ENCODE assay signal across 8 cellular contexts in genomic region chr11:841981-842369, GRCh38. TPM values are rescaled to one million over a fixed set of nuclear protein-coding genes. Genes with fewer than 3 reads are reported as not detected.
DNase-seq lines count a peak whose midpoint lies in the region; ATAC-seq lines count a peak whose summit lies in the region.

No MANE protein-coding gene starts in this region.

- DNase-seq in activated naive CD8-positive, alpha-beta T cell treated with anti-CD3 and anti-CD28 coated beads for 36 hours: no peak
- no peak for DNase-seq in immature natural killer cell
- no peak for DNase-seq in substantia nigra (lab: John Stamatoyannopoulos, UW)
- DNase-seq in D341Med (ENCODE audit: low spot score): no peak

- H3K4me1 Mint-ChIP-seq in activated naive CD8-positive, alpha-beta T cell treated with anti-CD3 and anti-CD28 coated beads for 36 hours: peaks cover 21% of the 10 kb centered on the region
- peaks cover 30 to 40% of the 10 kb centered on the region in 2 donors for H3K4me1 Mint-ChIP-seq in immature natural killer cell

- no peaks in the 10 kb centered on the region for H3K9me3 Mint-ChIP-seq in activated naive CD8-positive, alpha-beta T cell treated with anti-CD3 and anti-CD28 coated beads for 36 hours
- no peaks in the 10 kb centered on the region for H3K9me3 Mint-ChIP-seq in immature natural killer cell

- no peaks in the 10 kb centered on the region for H3K27me3 Mint-ChIP-seq in activated naive CD8-positive, alpha-beta T cell treated with anti-CD3 and anti-CD28 coated beads for 36 hours
- peaks cover 3 to 8% (median 7%) of the 10 kb centered on the region in 3 donors for H3K27me3 Mint-ChIP-seq in immature natural killer cell (ENCODE audit: low read depth in 3 of 3)

- peak; percentile 34 for ATAC-seq in GM19023 (IDR thresholded peaks at IDR 0.05; ENCODE audit: unreplicated experiment)
- peak; percentile 18 for ATAC-seq in HG03108 (IDR thresholded peaks at IDR 0.05; ENCODE audit: unreplicated experiment)
- ATAC-seq in esophagus mucosa: no peak
- ATAC-seq in HG02798 (IDR thresholded peaks at IDR 0.05; ENCODE audit: poor library complexity, unreplicated experiment): no peak

- peak overlapping the region; percentile 85 for H3K27ac Mint-ChIP-seq in activated naive CD8-positive, alpha-beta T cell treated with anti-CD3 and anti-CD28 coated beads for 36 hours
- peak overlapping the region in 5 of 6 donors; percentile 60 to 82 (median 64) for H3K27ac Mint-ChIP-seq in immature natural killer cell

- H3K27ac ChIP-seq in substantia nigra (ENCODE audit: low read depth, low read length, poor library complexity, severe bottlenecking): peak overlapping the region; percentile 85

- H3K36me3 Mint-ChIP-seq in activated naive CD8-positive, alpha-beta T cell treated with anti-CD3 and anti-CD28 coated beads for 36 hours: peaks cover 11% of the 10 kb centered on the region
- H3K36me3 Mint-ChIP-seq in immature natural killer cell: no peaks in the 10 kb centered on the region

- peak overlapping the region; percentile 86 for H3K4me3 Mint-ChIP-seq in activated naive CD8-positive, alpha-beta T cell treated with anti-CD3 and anti-CD28 coated beads for 36 hours
- peak overlapping the region; percentile 85 to 89 (median 87) for H3K4me3 Mint-ChIP-seq in immature natural killer cell

RNA-seq across cellular contexts. Expression of gene POLR2L, which starts 0.4 kb away (rescaled TPM):
- total RNA-seq in activated naive CD8-positive, alpha-beta T cell treated with anti-CD3 and anti-CD28 coated beads for 36 hours: 100 to 1,000 TPM; 121 to 134 TPM
- polyA plus RNA-seq in immature natural killer cell: 100 to 1,000 TPM; 139 to 200 (median 142) TPM
- total RNA-seq in esophagus mucosa: 177 TPM

RNA-seq across cellular contexts. Expression of gene TSPAN4, which starts 0.7 kb away (rescaled TPM):
- total RNA-seq in activated naive CD8-positive, alpha-beta T cell treated with anti-CD3 and anti-CD28 coated beads for 36 hours: 10 to 100 TPM; 12.8 to 16.2 TPM
- 10 to 100 TPM; 23.4 to 38.7 (median 37.2) TPM for polyA plus RNA-seq in immature natural killer cell
- total RNA-seq in esophagus mucosa: 8.4 TPM

RNA-seq across cellular contexts. Expression of gene CD151, which starts 9.2 kb away (rescaled TPM):
- total RNA-seq in activated naive CD8-positive, alpha-beta T cell treated with anti-CD3 and anti-CD28 coated beads for 36 hours: 10 to 100 TPM; 47.3 to 51.1 TPM
- polyA plus RNA-seq in immature natural killer cell: 10 to 100 TPM; 19.7 to 25.7 (median 23.7) TPM
- total RNA-seq in esophagus mucosa: 109 TPM

RNA-seq across cellular contexts. Expression of gene CRACR2B, which starts 14.3 kb away (rescaled TPM):
- 1 to 10 TPM in 1 of 2 experiments, under 1 TPM in 1; 0.76 to 1.1 TPM for total RNA-seq in activated naive CD8-positive, alpha-beta T cell treated with anti-CD3 and anti-CD28 coated beads for 36 hours
- 1 to 10 TPM in 1 of 3 donors, under 1 TPM in 1, not detected in 1; 0.74 to 2.2 TPM for polyA plus RNA-seq in immature natural killer cell
- 3.3 TPM for total RNA-seq in esophagus mucosa

RNA-seq across cellular contexts. Expression of gene PNPLA2, which starts 23.3 kb away (rescaled TPM):
- total RNA-seq in activated naive CD8-positive, alpha-beta T cell treated with anti-CD3 and anti-CD28 coated beads for 36 hours: 10 to 100 TPM; 32.7 to 34.7 TPM
- 10 to 100 TPM; 10.9 to 42.3 (median 23.4) TPM for polyA plus RNA-seq in immature natural killer cell
- total RNA-seq in esophagus mucosa: 24.5 TPM

Comparison
In these comparisons a context has a peak if more than half of its experiments do, and no peak if none do; other contexts are left out.
1. ATAC-seq: peak in GM19023 (single experiment) and HG03108 (single experiment); none in esophagus mucosa (single experiment) and HG02798 (single experiment).